ENCODE assay signal across 19 cellular contexts in the genomic region with DNA sequence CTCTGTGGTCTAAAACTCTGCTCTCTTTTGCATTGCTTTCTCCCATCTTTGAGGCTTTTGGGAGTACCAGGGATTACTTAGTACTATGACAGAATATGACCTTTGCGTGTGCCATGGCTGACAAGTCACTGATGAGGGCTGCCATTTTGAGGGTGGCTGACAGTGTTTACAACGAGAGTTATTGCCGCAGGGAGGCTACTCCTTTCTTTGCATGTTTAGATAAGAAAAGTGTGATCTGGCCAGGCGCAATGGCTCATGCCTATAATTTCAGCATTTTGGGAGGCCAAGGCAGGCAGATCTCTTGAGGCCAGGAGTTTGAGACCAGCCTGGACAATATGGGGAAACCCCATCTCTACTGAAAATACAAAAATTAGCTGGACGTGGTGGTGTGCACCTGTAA.
DNase-seq lines count a peak whose midpoint lies in the region; TF ChIP-seq lines count a peak whose summit lies in the region.
"Had no signal": no experiment of that assay in that cellular context is flagged by ENCODE, and none has a peak within 500 bp of the region (broad histone marks: within the 10 kb centered on the region; RNA-seq: fewer than 3 reads in every experiment).

No MANE protein-coding gene starts in this region.

- peaks cover 0 to 3% (median 0%) of the 10 kb centered on the region in 4 donors for H3K9me3 ChIP-seq in sigmoid colon
- H3K9me3 ChIP-seq in Karpas-422 (ENCODE audit: low read length): no peaks in the 10 kb centered on the region
- H3K9me3 ChIP-seq: A549; BLaER1 treated with 17β-estradiol and CSF1 and Interleukin-3, amounts not matched to agents 10 nM and 100 nM; Caco-2 had no signal

- H3K27ac ChIP-seq in sigmoid colon (no peak overlapping the region), Karpas-422 (ENCODE audit: low read length) (no peak overlapping the region)
- H3K27ac ChIP-seq: 22Rv1; A549; BLaER1 treated with 17β-estradiol and CSF1 and Interleukin-3, amounts not matched to agents 10 nM and 100 nM; C4-2B had no signal

- no peak for TF ChIP-seq EP300 in sigmoid colon (IDR thresholded peaks at IDR 0.05)

- no peaks in the 10 kb centered on the region for H3K79me2 ChIP-seq in Karpas-422 (ENCODE audit: low read length)

- no peak overlapping the region for H3K4me2 ChIP-seq in Karpas-422 (ENCODE audit: low read depth, low read length, poor library complexity, severe bottlenecking)
- H3K4me2 ChIP-seq: A549; BLaER1 treated with 17β-estradiol and CSF1 and Interleukin-3, amounts not matched to agents 10 nM and 100 nM had no signal

- no peak for TF ChIP-seq CTCF in sigmoid colon (IDR thresholded peaks at IDR 0.05)

- no peak for TF ChIP-seq POLR2A in sigmoid colon (IDR thresholded peaks at IDR 0.05)

- H3K9me2 ChIP-seq in Karpas-422 (replicated peaks; ENCODE audit: insufficient read depth, low read length): no peaks in the 10 kb centered on the region

- H3K4me1 ChIP-seq in sigmoid colon (no peaks in the 10 kb centered on the region), Karpas-422 (ENCODE audit: low read length) (peaks cover 2% of the 10 kb centered on the region)
- H3K4me1 ChIP-seq: A549; BLaER1 treated with 17β-estradiol and CSF1 and Interleukin-3, amounts not matched to agents 10 nM and 100 nM; Caco-2 had no signal

- H3K36me3 ChIP-seq in sigmoid colon (no peaks in the 10 kb centered on the region), Karpas-422 (ENCODE audit: insufficient read depth, low read length) (no peaks in the 10 kb centered on the region)
- H3K36me3 ChIP-seq: BLaER1 treated with 17β-estradiol and CSF1 and Interleukin-3, amounts not matched to agents 10 nM and 100 nM had no signal

- no peaks in the 10 kb centered on the region for H4K20me1 ChIP-seq in Karpas-422 (ENCODE audit: insufficient read depth, low read depth, low read length)
- H4K20me1 ChIP-seq: BLaER1 treated with 17β-estradiol and CSF1 and Interleukin-3, amounts not matched to agents 10 nM and 100 nM had no signal

- peak; percentile 13 for DNase-seq in activated effector memory CD4-positive, alpha-beta T cell treated with anti-CD3 and anti-CD28 coated beads, Interleukin-2, amount 50 U/mL, for 16 hours
- no peak for DNase-seq in activated effector memory CD4-positive, alpha-beta T cell treated with Interleukin-2 at 50 U/mL for 16 hours
- DNase-seq in islet precursor cell (peak; percentile 18), mesenteric fat pad (ENCODE audit: low spot score) (peak; percentile 45), sigmoid colon (peak; percentile 37), foreskin melanocyte (no peak), Karpas-422 (no peak), globus pallidus (ENCODE audit: low spot score) (no peak)
- DNase-seq: AML-193; Caco-2; Calu3; CD4-positive, alpha-beta T cell; CD8-positive, alpha-beta T cell; DMS79 treated with DMSO at 0.1 percent for 48 hours; GF-D8 had no signal

- no peak overlapping the region for H3K9ac ChIP-seq in Karpas-422 (ENCODE audit: low read length)
- H3K9ac ChIP-seq: BLaER1 treated with 17β-estradiol and CSF1 and Interleukin-3, amounts not matched to agents 10 nM and 100 nM had no signal

- intact Hi-C loops in sigmoid colon (cut with DNase I): no loop called here

- 83 to 90% methylated on average over 5 of the region's 5 CpGs for WGBS in sigmoid colon, 2 donors

- H3K4me3 ChIP-seq in sigmoid colon (no peak overlapping the region), Karpas-422 (ENCODE audit: low read length) (no peak overlapping the region)
- H3K4me3 ChIP-seq: A549; BLaER1 treated with 17β-estradiol and CSF1 and Interleukin-3, amounts not matched to agents 10 nM and 100 nM had no signal

- H3K27me3 ChIP-seq in sigmoid colon (no peaks in the 10 kb centered on the region), Karpas-422 (ENCODE audit: low read length) (no peaks in the 10 kb centered on the region)
- H3K27me3 ChIP-seq: BLaER1 treated with 17β-estradiol and CSF1 and Interleukin-3, amounts not matched to agents 10 nM and 100 nM had no signal

- H2AFZ ChIP-seq in Karpas-422 (ENCODE audit: low read length): no peak overlapping the region

Comparison
In these comparisons a context has a peak if more than half of its experiments do, and no peak if none do; other contexts are left out.
1. DNase-seq: peak in activated effector memory CD4-positive, alpha-beta T cell treated with anti-CD3 and anti-CD28 coated beads, Interleukin-2, amount 50 U/mL, for 16 hours (single experiment), islet precursor cell (single experiment), mesenteric fat pad (single experiment) and sigmoid colon (single experiment); none in activated effector memory CD4-positive, alpha-beta T cell treated with Interleukin-2 at 50 U/mL for 16 hours (single experiment), foreskin melanocyte (single experiment), Karpas-422 (single experiment) and globus pallidus (single experiment).